Comparison of ENCODE assay signal across 1 cellular context in the genomic region with DNA sequence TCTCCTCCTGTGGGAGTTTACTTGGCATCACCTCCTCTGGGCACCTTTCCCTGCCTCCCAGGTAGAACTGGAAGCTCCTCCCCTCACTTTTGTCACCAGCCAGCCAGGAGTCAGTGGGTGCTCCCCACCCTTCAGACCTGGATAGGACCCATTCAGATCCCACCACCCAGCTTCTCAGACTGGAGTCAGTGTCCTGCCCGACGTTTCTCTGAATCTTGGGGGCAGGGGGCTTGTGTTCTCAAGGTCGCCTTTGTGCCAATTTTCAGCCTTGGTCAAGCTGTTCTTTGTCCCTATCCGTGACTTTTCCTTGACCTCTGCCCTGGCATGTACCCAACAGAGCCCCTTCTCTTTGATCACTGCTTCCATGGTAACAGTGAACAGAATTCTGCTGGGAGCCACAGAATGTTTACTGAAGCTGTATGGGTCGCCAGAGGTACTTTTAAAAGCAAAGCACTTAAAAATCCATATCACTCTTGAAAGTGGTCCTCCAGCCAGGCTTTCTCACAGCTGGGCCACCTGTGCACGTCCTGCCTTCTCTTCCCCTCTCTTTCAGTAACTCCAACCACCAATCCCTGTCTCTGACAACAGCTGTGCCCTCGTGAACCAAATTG.
TF ChIP-seq lines count a peak whose summit lies in the region.
"Not testable (repeated sequence)": the region's sequence is repeated elsewhere in the genome, so short reads cannot be mapped to it uniquely, and the experiment has no call there.

No MANE protein-coding gene starts in this region.

TF ChIP-seq in HepG2, 621 proteins besides CTCF, POLR2A, EP300 and RAD21 (continued from another document and continues in another):
- TF ChIP-seq, protein P1, sequence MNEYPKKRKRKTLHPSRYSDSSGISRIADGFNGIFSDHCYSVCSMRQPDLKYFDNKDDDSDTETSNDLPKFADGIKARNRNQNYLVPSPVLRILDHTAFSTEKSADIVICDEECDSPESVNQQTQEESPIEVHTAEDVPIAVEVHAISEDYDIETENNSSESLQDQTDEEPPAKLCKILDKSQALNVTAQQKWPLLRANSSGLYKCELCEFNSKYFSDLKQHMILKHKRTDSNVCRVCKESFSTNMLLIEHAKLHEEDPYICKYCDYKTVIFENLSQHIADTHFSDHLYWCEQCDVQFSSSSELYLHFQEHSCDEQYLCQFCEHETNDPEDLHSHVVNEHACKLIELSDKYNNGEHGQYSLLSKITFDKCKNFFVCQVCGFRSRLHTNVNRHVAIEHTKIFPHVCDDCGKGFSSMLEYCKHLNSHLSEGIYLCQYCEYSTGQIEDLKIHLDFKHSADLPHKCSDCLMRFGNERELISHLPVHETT (CRISPR knock-in tag; conservative IDR thresholded peaks at IDR 0.05): 0 out of 2 replicates have a peak, but pooled peaks have one; percentile 21
- peak; percentile 92 for TF ChIP-seq GATAD2A (CRISPR knock-in tag; IDR thresholded peaks at IDR 0.05)
- TF ChIP-seq RFXAP (CRISPR knock-in tag; IDR thresholded peaks at IDR 0.05; ENCODE audit: borderline replicate concordance): 0 out of 2 replicates have a peak, but pooled peaks have one; percentile 30
- peak; percentile 81 for TF ChIP-seq HDAC1 (CRISPR knock-in tag; IDR thresholded peaks at IDR 0.05)
- TF ChIP-seq, protein P2, sequence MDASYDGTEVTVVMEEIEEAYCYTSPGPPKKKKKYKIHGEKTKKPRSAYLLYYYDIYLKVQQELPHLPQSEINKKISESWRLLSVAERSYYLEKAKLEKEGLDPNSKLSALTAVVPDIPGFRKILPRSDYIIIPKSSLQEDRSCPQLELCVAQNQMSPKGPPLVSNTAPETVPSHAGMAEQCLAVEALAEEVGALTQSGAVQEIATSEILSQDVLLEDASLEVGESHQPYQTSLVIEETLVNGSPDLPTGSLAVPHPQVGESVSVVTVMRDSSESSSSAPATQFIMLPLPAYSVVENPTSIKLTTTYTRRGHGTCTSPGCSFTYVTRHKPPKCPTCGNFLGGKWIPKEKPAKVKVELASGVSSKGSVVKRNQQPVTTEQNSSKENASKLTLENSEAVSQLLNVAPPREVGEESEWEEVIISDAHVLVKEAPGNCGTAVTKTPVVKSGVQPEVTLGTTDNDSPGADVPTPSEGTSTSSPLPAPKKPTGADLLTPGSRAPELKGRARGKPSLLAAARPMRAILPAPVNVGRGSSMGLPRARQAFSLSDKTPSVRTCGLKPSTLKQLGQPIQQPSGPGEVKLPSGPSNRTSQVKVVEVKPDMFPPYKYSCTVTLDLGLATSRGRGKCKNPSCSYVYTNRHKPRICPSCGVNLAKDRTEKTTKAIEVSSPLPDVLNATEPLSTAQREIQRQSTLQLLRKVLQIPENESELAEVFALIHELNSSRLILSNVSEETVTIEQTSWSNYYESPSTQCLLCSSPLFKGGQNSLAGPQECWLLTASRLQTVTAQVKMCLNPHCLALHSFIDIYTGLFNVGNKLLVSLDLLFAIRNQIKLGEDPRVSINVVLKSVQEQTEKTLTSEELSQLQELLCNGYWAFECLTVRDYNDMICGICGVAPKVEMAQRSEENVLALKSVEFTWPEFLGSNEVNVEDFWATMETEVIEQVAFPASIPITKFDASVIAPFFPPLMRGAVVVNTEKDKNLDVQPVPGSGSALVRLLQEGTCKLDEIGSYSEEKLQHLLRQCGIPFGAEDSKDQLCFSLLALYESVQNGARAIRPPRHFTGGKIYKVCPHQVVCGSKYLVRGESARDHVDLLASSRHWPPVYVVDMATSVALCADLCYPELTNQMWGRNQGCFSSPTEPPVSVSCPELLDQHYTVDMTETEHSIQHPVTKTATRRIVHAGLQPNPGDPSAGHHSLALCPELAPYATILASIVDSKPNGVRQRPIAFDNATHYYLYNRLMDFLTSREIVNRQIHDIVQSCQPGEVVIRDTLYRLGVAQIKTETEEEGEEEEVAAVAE (CRISPR knock-in tag; IDR thresholded peaks at IDR 0.05; ENCODE audit: borderline replicate concordance): 0 out of 2 replicates have a peak, but pooled peaks have one; percentile 50
- TF ChIP-seq NCOA2 (CRISPR knock-in tag; IDR thresholded peaks at IDR 0.05): peak; percentile 93
- TF ChIP-seq FOXK1 (CRISPR knock-in tag; IDR thresholded peaks at IDR 0.05; ENCODE audit: borderline replicate concordance, low read depth): peak; percentile 69; the same call in 1 of the 2 replicates
- TF ChIP-seq, protein P3, sequence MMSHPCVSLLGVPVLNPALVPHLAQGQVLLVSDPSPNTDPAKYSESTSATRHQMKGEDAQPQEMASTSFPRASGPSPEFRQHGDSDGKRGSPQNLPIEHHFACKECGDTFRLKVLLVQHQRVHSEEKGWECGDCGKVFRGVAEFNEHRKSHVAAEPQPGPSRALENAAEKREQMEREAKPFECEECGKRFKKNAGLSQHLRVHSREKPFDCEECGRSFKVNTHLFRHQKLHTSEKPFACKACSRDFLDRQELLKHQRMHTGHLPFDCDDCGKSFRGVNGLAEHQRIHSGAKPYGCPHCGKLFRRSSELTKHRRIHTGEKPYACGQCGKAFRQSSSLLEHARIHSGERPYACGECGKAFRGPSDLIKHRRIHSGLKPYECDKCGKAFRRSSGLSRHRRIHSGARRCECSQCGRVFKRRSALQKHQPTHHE (CRISPR knock-in tag; IDR thresholded peaks at IDR 0.05; ENCODE audit: borderline replicate concordance): peak; percentile 42; the same call in 1 of the 2 replicates
- peak; percentile 66; the same call in 1 of the 2 replicates for TF ChIP-seq SMAD3 (CRISPR knock-in tag; IDR thresholded peaks at IDR 0.05)
- TF ChIP-seq, protein P4, sequence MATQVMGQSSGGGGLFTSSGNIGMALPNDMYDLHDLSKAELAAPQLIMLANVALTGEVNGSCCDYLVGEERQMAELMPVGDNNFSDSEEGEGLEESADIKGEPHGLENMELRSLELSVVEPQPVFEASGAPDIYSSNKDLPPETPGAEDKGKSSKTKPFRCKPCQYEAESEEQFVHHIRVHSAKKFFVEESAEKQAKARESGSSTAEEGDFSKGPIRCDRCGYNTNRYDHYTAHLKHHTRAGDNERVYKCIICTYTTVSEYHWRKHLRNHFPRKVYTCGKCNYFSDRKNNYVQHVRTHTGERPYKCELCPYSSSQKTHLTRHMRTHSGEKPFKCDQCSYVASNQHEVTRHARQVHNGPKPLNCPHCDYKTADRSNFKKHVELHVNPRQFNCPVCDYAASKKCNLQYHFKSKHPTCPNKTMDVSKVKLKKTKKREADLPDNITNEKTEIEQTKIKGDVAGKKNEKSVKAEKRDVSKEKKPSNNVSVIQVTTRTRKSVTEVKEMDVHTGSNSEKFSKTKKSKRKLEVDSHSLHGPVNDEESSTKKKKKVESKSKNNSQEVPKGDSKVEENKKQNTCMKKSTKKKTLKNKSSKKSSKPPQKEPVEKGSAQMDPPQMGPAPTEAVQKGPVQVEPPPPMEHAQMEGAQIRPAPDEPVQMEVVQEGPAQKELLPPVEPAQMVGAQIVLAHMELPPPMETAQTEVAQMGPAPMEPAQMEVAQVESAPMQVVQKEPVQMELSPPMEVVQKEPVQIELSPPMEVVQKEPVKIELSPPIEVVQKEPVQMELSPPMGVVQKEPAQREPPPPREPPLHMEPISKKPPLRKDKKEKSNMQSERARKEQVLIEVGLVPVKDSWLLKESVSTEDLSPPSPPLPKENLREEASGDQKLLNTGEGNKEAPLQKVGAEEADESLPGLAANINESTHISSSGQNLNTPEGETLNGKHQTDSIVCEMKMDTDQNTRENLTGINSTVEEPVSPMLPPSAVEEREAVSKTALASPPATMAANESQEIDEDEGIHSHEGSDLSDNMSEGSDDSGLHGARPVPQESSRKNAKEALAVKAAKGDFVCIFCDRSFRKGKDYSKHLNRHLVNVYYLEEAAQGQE (IDR thresholded peaks at IDR 0.05; ENCODE audit: borderline replicate concordance in 1 of 2, low read depth in 1 of 2, low read length in 2 of 2): 0 out of 4 replicates have a peak, but pooled peaks of 1 of the 2 experiments have one; percentile 23
- TF ChIP-seq ZFX (CRISPR knock-in tag; IDR thresholded peaks at IDR 0.05; ENCODE audit: low read depth): peak; percentile 26; the same call in 1 of the 2 replicates
- peak; percentile 67 for TF ChIP-seq KAT8 (CRISPR knock-in tag; IDR thresholded peaks at IDR 0.05)
- TF ChIP-seq HMG20B (CRISPR knock-in tag; conservative IDR thresholded peaks at IDR 0.05): peak; percentile 76; the same call in 1 of the 2 replicates
- peak; percentile 78; the same call in 1 of the 2 replicates for TF ChIP-seq BRCA1 (CRISPR knock-in tag; IDR thresholded peaks at IDR 0.05)
- peak; percentile 95 for TF ChIP-seq TEAD3 (CRISPR knock-in tag; optimal IDR thresholded peaks at IDR 0.05; ENCODE audit: borderline replicate concordance)
- peak; percentile 80 for TF ChIP-seq BCL6 (CRISPR knock-in tag; IDR thresholded peaks at IDR 0.05)
- peak; percentile 90 for TF ChIP-seq SOX5 (CRISPR knock-in tag; IDR thresholded peaks at IDR 0.05; ENCODE audit: borderline replicate concordance)
- peak; percentile 57; the same call in 1 of the 2 replicates for TF ChIP-seq ZNF777 (CRISPR knock-in tag; IDR thresholded peaks at IDR 0.05)
- TF ChIP-seq, protein P5, sequence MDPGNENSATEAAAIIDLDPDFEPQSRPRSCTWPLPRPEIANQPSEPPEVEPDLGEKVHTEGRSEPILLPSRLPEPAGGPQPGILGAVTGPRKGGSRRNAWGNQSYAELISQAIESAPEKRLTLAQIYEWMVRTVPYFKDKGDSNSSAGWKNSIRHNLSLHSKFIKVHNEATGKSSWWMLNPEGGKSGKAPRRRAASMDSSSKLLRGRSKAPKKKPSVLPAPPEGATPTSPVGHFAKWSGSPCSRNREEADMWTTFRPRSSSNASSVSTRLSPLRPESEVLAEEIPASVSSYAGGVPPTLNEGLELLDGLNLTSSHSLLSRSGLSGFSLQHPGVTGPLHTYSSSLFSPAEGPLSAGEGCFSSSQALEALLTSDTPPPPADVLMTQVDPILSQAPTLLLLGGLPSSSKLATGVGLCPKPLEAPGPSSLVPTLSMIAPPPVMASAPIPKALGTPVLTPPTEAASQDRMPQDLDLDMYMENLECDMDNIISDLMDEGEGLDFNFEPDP (CRISPR knock-in tag; conservative IDR thresholded peaks at IDR 0.05): 0 out of 2 replicates have a peak, but pooled peaks have one; percentile 76
- TF ChIP-seq ZC3H13 (CRISPR knock-in tag; IDR thresholded peaks at IDR 0.05): 0 out of 2 replicates have a peak, but pooled peaks have one; percentile 32
- peak; percentile 62; the same call in 1 of the 2 replicates for TF ChIP-seq ZNF205 (CRISPR knock-in tag; IDR thresholded peaks at IDR 0.05)
- peak; percentile 76 for TF ChIP-seq CREM (IDR thresholded peaks at IDR 0.05)
- not testable (repeated sequence) for TF ChIP-seq CREM (CRISPR knock-in tag; IDR thresholded peaks at IDR 0.05)
- TF ChIP-seq ZFP90 (CRISPR knock-in tag; IDR thresholded peaks at IDR 0.05; ENCODE audit: borderline replicate concordance): peak; percentile 64; the same call in 1 of the 2 replicates
- TF ChIP-seq ZMYM4 (CRISPR knock-in tag; IDR thresholded peaks at IDR 0.05): peak; percentile 70
- TF ChIP-seq, protein P6, sequence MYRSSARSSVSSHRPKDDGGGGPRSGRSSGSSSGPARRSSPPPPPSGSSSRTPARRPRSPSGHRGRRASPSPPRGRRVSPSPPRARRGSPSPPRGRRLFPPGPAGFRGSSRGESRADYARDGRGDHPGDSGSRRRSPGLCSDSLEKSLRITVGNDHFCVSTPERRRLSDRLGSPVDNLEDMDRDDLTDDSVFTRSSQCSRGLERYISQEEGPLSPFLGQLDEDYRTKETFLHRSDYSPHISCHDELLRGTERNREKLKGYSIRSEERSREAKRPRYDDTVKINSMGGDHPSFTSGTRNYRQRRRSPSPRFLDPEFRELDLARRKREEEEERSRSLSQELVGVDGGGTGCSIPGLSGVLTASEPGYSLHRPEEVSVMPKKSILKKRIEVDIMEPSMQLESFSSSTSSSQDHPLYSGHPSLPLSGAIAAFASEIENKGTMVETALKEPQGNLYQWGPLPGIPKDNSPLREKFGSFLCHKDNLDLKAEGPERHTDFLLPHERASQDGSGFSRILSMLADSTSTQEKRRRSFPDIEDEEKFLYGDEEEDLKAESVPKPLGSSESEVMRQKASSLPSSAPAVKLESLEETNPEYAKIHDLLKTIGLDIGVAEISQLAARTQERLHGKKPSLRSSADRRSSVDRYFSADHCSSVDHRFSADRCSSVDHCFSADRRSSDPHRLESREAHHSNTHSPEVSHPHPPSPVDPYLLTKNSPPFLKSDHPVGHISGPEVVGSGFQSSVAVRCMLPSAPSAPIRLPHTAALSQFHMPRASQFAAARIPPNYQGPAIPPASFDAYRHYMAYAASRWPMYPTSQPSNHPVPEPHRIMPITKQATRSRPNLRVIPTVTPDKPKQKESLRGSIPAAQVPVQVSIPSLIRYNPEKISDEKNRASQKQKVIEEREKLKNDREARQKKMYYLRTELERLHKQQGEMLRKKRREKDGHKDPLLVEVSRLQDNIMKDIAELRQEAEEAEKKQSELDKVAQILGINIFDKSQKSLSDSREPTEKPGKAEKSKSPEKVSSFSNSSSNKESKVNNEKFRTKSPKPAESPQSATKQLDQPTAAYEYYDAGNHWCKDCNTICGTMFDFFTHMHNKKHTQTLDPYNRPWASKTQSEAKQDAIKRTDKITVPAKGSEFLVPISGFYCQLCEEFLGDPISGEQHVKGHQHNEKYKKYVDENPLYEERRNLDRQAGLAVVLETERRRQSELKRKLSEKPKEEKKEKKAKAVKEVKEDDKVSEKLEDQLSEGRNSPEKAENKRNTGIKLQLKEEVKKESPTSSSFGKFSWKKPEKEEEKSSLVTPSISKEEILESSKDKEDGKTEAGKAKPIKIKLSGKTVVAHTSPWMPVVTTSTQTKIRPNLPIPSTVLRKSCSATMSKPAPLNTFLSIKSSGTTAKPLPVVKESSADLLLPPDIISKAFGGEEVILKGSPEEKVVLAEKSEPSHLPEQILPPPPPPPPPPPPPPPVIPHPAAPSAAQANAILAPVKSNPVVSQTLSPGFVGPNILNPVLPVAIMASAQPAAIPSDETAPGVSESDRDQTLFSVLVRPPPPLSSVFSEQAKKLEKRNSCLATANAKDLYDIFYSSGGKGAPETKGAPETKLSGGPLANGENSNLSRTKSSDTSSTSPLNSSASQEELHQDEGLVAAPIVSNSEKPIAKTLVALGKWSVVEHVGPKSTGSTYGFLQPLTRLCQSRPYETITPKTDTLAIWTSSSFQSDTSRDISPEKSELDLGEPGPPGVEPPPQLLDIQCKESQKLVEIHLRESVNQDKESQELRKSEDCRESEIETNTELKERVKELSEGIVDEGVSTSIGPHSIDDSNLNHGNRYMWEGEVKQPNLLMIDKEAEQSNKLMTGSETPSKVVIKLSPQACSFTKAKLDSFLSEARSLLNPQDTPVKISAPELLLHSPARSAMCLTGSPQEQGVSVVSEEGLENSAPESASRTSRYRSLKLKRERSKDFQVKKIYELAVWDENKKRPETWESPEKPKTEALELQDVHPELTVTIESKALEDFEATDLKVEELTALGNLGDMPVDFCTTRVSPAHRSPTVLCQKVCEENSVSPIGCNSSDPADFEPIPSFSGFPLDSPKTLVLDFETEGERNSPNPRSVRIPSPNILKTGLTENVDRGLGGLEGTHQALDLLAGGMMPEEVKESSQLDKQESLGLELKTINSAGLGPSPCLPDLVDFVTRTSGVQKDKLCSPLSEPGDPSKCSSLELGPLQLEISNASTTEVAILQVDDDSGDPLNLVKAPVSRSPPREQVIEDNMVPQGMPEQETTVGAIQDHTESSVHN (CRISPR knock-in tag; IDR thresholded peaks at IDR 0.05): 0 out of 2 replicates have a peak, but pooled peaks have one; percentile 44
- TF ChIP-seq ZKSCAN5 (CRISPR knock-in tag; IDR thresholded peaks at IDR 0.05): peak; percentile 91
- peak; percentile 46; the same call in 1 of the 2 replicates for TF ChIP-seq MIER2 (CRISPR knock-in tag; IDR thresholded peaks at IDR 0.05)
